ENCODE assay signal across 15 cellular contexts in the genomic region with DNA sequence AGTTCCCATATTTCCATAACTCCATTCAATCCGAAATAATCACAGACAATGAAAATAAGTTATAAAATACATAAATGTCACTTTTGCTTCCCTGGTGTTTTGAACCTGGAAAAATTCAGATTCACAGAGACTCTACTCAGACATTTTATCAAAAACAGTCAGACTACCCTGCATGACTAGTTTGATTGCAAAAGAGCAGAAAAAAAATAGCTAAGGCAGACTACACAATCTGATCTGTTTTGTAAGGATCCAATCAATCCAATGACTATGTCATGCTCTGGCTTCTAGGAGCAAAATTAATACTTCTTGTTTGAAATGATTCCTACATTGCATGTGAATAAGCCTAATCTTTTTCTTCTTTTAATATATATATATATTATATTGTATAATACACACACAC.
A peak's percentile ranks its signal among the peaks of the same experiment; 100 is the strongest.
DNase-seq lines count a peak whose midpoint lies in the region; ATAC-seq and TF ChIP-seq lines count a peak whose summit lies in the region.
"Had no signal": no experiment of that assay in that cellular context is flagged by ENCODE, and none has a peak within 500 bp of the region (broad histone marks: within the 10 kb centered on the region; RNA-seq: fewer than 3 reads in every experiment).

No MANE protein-coding gene starts in this region.

- no peak overlapping the region for H3K4me3 Mint-ChIP-seq in MCF 10A (ENCODE audit: unreplicated experiment)
- H3K4me3 Mint-ChIP-seq: CD14-positive monocyte; CD8-positive, alpha-beta T cell had no signal

- H3K36me3 Mint-ChIP-seq in MCF 10A (ENCODE audit: insufficient read depth, unreplicated experiment) = no peaks in the 10 kb centered on the region
- H3K36me3 Mint-ChIP-seq: CD14-positive monocyte; CD8-positive, alpha-beta T cell had no signal

- no peak overlapping the region for H3K27ac ChIP-seq in osteoblast (ENCODE audit: low read depth, low read length)
- H3K27ac ChIP-seq: 22Rv1 had no signal

- ATAC-seq in GM18520 (IDR thresholded peaks at IDR 0.05; ENCODE audit: unreplicated experiment) = no peak
- ATAC-seq: CD8-positive, alpha-beta T cell; HCT116; HepG2 had no signal

- POLR2A ChIA-PET in MCF 10A (lab: Yijun Ruan, JAX) = no interaction called here

- no peaks in the 10 kb centered on the region for H3K36me3 ChIP-seq in osteoblast (ENCODE audit: insufficient read depth, low read length)

- H3K9me3 ChIP-seq in osteoblast (ENCODE audit: low read depth, low read length) = no peaks in the 10 kb centered on the region

- H3K4me1 ChIP-seq in osteoblast (ENCODE audit: insufficient read depth, low read length) = no peaks in the 10 kb centered on the region

- H3K4me1 Mint-ChIP-seq in MCF 10A (ENCODE audit: insufficient read depth, unreplicated experiment) = no peaks in the 10 kb centered on the region
- H3K4me1 Mint-ChIP-seq: CD14-positive monocyte had no signal

- peaks cover 11% of the 10 kb centered on the region for H3K27me3 Mint-ChIP-seq in MCF 10A (ENCODE audit: insufficient read depth, unreplicated experiment)

- no peaks in the 10 kb centered on the region for H3K79me2 ChIP-seq in osteoblast (ENCODE audit: insufficient read depth, low read length)

- H3K27ac Mint-ChIP-seq in MCF 10A (ENCODE audit: low read depth, unreplicated experiment) = no peak overlapping the region
- H3K27ac Mint-ChIP-seq: CD14-positive monocyte; CD8-positive, alpha-beta T cell had no signal

- no peaks in the 10 kb centered on the region for H3K27me3 ChIP-seq in osteoblast (ENCODE audit: insufficient read depth, low read length)

- no peaks in the 10 kb centered on the region for H3K9me3 Mint-ChIP-seq in MCF 10A (ENCODE audit: unreplicated experiment)

- intact Hi-C loops in MCF 10A (cut with micrococcal nuclease) = no loop called here

- CTCF ChIA-PET in MCF 10A (lab: Yijun Ruan, JAX) = no interaction called here

- H4K20me1 ChIP-seq in osteoblast (ENCODE audit: insufficient read depth, low read length) = no peaks in the 10 kb centered on the region

- DNase-seq in HCEC 1CT (peak; percentile 9), amniotic epithelial cell (ENCODE audit: low read depth) (peak; percentile 67), fibroblast of mammary gland (ENCODE audit: low read depth) (peak; percentile 14), osteoblast (ENCODE audit: insufficient read length, low spot score, missing footprints) (peak; percentile 41), MCF 10A (ENCODE audit: unreplicated experiment) (no peak), DMS79 treated with DMSO at 0.1 percent for 48 hours (lab: John Stamatoyannopoulos, UW) (no peak), NAMALWA (ENCODE audit: low spot score) (no peak)
- DNase-seq: CD8-positive, alpha-beta T cell; COR-L47; GF-D8 had no signal

- H3K4me2 ChIP-seq in osteoblast (ENCODE audit: insufficient read depth, low read length) = no peak overlapping the region

- no TSS peak for BruUV-seq in MCF 10A (replicated peaks; lab: Mats Ljungman, UMichigan)

- no peak overlapping the region for H2AFZ ChIP-seq in osteoblast (ENCODE audit: low read length)

- TF ChIP-seq CTCF in fibroblast of mammary gland (conservative IDR thresholded peaks at IDR 0.05; ENCODE audit: control insufficient read depth, insufficient read depth, low read depth, low read length) = no peak
- no peak for TF ChIP-seq CTCF in osteoblast (IDR thresholded peaks at IDR 0.05; ENCODE audit: extremely low read depth, low read depth, low read length)
- no peak for TF ChIP-seq CTCF in MCF 10A (IDR thresholded peaks at IDR 0.05; ENCODE audit: unreplicated experiment)

- H3K4me3 ChIP-seq in fibroblast of mammary gland (ENCODE audit: control insufficient read depth, low read depth, low read length) = no peak overlapping the region
- H3K4me3 ChIP-seq in osteoblast (ENCODE audit: insufficient read depth, low read length) = no peak overlapping the region

Comparison
In these comparisons a context has a peak if more than half of its experiments do, and no peak if none do; other contexts are left out.
1. DNase-seq: peak in HCEC 1CT (single experiment), amniotic epithelial cell (single experiment), fibroblast of mammary gland (single experiment) and osteoblast (single experiment); none in MCF 10A (single experiment), DMS79 treated with DMSO at 0.1 percent for 48 hours (single experiment) and NAMALWA (single experiment).